In genomic region chr14:22285991-22286390, GRCh38 we compare ENCODE assay signal across 1 cellular context.
TF ChIP-seq lines count a peak whose summit lies in the region.

No MANE protein-coding gene starts in this region.

TF ChIP-seq in IMR-90, 13 proteins besides CTCF, POLR2A, EP300 and RAD21:
- TF ChIP-seq MAZ (IDR thresholded peaks at IDR 0.05; ENCODE audit: borderline replicate concordance, low read depth, low read length) (no peak), BHLHE40 (IDR thresholded peaks at IDR 0.05; ENCODE audit: low read depth, low read length) (no peak), FOS (IDR thresholded peaks at IDR 0.05; ENCODE audit: low read depth, low read length) (no peak), NFE2L2 (IDR thresholded peaks at IDR 0.05; ENCODE audit: low read depth, low read length) (no peak), RFX5 (IDR thresholded peaks at IDR 0.05; ENCODE audit: low read depth, low read length) (no peak), CEBPB (IDR thresholded peaks at IDR 0.05; ENCODE audit: low read depth, low read length) (no peak)
